Comparison of ENCODE assay signal across 30 cellular contexts in the genomic region with DNA sequence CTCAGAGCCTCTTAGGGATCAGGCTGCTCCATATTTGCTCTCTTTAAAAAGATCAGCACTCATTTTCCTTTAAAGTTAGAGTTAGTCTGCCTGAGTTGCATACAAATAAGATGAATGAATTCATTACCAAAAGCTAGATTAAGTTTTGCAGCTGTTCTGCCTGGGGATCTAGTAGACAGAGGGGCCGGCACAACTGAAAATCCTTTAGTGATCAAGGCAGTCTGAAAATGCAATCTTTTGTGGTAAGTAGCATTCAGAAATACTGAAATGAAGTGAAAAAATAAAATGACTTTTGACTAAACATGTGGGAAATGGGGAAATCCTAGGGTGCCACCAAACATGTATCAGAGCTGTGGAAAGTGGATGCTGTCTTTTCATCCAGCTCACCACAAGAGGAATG.
"Had no signal": no experiment of that assay in that cellular context is flagged by ENCODE, and none has a peak within 500 bp of the region (broad histone marks: within the 10 kb centered on the region; RNA-seq: fewer than 3 reads in every experiment).

No MANE protein-coding gene starts in this region.

- H3K27me3 ChIP-seq: adrenal gland, brain microvascular endothelial cell, gastroesophageal sphincter, hepatocyte, pancreas, sigmoid colon, suprapubic skin, tibial artery had no signal

- H2AFZ ChIP-seq: hepatocyte had no signal

- H3K79me2 ChIP-seq: hepatocyte had no signal

- H3K4me3 ChIP-seq: adrenal gland, coronary artery, gastroesophageal sphincter, hepatocyte, pancreas, psoas muscle, sigmoid colon, smooth muscle cell, suprapubic skin, tibial artery had no signal

- H3K36me3 ChIP-seq: adrenal gland, brain microvascular endothelial cell, gastroesophageal sphincter, pancreas, sigmoid colon, suprapubic skin, tibial artery had no signal

- DNase-seq: activated CD4-positive, alpha-beta T cell treated with anti-CD3 and anti-CD28 coated beads for 36 hours; activated CD4-positive, alpha-beta T cell treated with anti-CD3 and anti-CD28 coated beads, Interleukin-2, amount 50 U/mL, for 4 hours; activated CD4-positive, CD25-positive, alpha-beta regulatory T cell; activated CD8-positive, alpha-beta memory T cell treated with anti-CD3 and anti-CD28 coated beads for 24 hours; activated effector memory CD4-positive, alpha-beta T cell treated with Interleukin-2 at 50 U/mL for 16 hours; activated naive CD4-positive, alpha-beta T cell treated with Interleukin-2 at 50 U/mL for 16 hours; activated naive CD8-positive, alpha-beta T cell treated with anti-CD3 and anti-CD28 coated beads for 36 hours; adrenal gland; aorta; brain microvascular endothelial cell; effector memory CD8-positive, alpha-beta T cell; erythroblast; left cardiac atrium; left ventricle myocardium superior; naive B cell; pancreas; psoas muscle; sigmoid colon; stimulated activated CD4-positive, alpha-beta T cell treated with anti-CD3 and anti-CD28 coated beads, Interleukin-1b, Interleukin-23, amount 100 ng/mL, for 48 hours; stimulated activated CD4-positive, alpha-beta T cell treated with anti-CD3 and anti-CD28 coated beads, Interleukin-4, amount 100 ng/mL, for 4 hours; stimulated activated CD8-positive, alpha-beta memory T cell treated with anti-CD3 and anti-CD28 coated beads, Interleukin-4, amount 100 ng/mL, for 48 hours; stimulated activated naive B cell treated with anti-CD40 and anti-IgM and Interleukin-4, amounts not matched to agents 10 μg/mL and 1 μg/mL and 100 μg/mL, for 72 hours; T-helper 1 cell; tibial artery had no signal

- FAIRE-seq: keratinocyte, pancreas had no signal

- H3K4me1 ChIP-seq: adrenal gland, gastroesophageal sphincter, pancreas, psoas muscle, sigmoid colon, suprapubic skin, tibial artery had no signal

- H3K27ac ChIP-seq: adrenal gland, brain microvascular endothelial cell, coronary artery, gastroesophageal sphincter, hepatocyte, pancreas, psoas muscle, sigmoid colon, suprapubic skin, tibial artery had no signal

- H3K4me2 ChIP-seq: hepatocyte, smooth muscle cell had no signal

- ATAC-seq: activated CD4-positive, alpha-beta T cell treated with anti-CD3 and anti-CD28 coated beads for 36 hours; effector memory CD8-positive, alpha-beta T cell; gastroesophageal sphincter; left cardiac atrium; left ventricle myocardium superior; pancreas; psoas muscle; stimulated activated naive B cell treated with anti-CD40 and anti-IgM and Interleukin-4, amounts not matched to agents 10 μg/mL and 1 μg/mL and 100 μg/mL, for 72 hours had no signal

- H3K9me3 ChIP-seq: adrenal gland, gastroesophageal sphincter, pancreas, psoas muscle, sigmoid colon, suprapubic skin, tibial artery had no signal
